Comparison of ENCODE assay signal across 8 cellular contexts in the genomic region with DNA sequence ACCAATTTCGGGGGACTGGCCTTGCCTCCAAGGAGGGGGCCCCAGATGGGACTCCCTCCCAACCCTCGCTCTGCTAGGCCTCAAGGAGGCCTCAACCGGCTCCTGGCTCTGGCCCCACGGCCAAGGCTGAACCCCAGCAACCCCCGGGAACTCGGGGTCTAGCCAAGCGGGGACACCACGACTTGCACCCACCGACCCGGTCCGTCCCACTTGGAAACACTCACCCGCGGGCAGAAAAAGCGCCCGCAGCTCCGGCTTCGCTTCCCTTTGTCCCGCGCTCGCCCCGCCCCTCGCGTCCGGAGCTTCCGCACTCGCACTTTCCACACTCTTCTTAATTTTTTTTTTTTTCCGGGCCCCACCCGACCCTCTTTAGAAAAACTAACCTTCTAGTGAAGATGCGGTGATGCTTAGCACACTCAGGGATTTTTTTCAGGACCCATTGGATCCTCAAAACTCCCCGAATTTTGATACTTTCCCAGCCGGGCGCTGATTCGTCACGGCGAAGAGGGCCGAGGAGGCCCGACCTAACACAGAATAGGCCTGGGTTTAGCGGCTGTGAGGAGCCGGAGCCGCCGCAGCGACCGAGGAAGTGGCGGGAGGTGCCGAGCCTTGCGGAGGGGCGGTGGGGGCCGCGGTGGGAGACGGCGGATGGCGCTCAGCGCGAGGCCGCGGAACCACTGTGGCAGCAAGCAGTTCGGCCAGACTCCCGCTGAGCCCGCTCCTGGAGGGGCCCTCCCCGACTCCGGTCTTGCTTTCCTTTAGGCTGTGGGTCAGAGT. TPM values are rescaled to one million over a fixed set of nuclear protein-coding genes. Genes with fewer than 3 reads are reported as not detected.
DNase-seq lines count a peak whose midpoint lies in the region; ATAC-seq and TF ChIP-seq lines count a peak whose summit lies in the region.

Gene SMARCE1 (minus strand): TSS at position 270 of the 777 bp plus-strand sequence. CDS start 2,016 bp downstream, outside the sequence.

- H3K4me1 ChIP-seq in right atrium auricular region, result peaks cover 0 to 24% of the 10 kb centered on the region in 2 donors
- H3K4me1 ChIP-seq in psoas muscle, result peaks cover 20% of the 10 kb centered on the region

- TF ChIP-seq CTCF in HFFc6 (IDR thresholded peaks at IDR 0.05), result no peak
- no peak for TF ChIP-seq CTCF in right atrium auricular region (IDR thresholded peaks at IDR 0.05)
- no peak for TF ChIP-seq CTCF in psoas muscle (IDR thresholded peaks at IDR 0.05)

- peaks cover 25% of the 10 kb centered on the region for H3K36me3 Mint-ChIP-seq in HFFc6 (ENCODE audit: low read depth)

- H3K4me1 Mint-ChIP-seq in HFFc6 (ENCODE audit: low read depth), result peaks cover 40% of the 10 kb centered on the region

- no peaks in the 10 kb centered on the region for H3K9me3 Mint-ChIP-seq in HFFc6

- no peaks in the 10 kb centered on the region for H3K9me3 ChIP-seq in right atrium auricular region
- no peaks in the 10 kb centered on the region for H3K9me3 ChIP-seq in psoas muscle

- intact Hi-C loops in T-helper 2 cell treated with Interferon-gamma antibody and Interleukin-4, amounts not matched to agents 100 ng/mL and 5 ng/mL, for 36 hours (cut with micrococcal nuclease), result loop anchor here (10.0 kb wide), 1 partner anchor 233 kb away; the partner anchor contains the start of gene TOP2A
- intact Hi-C loops in psoas muscle (cut with DNase I), result no loop called here

- H3K4me3 Mint-ChIP-seq in HFFc6, result peak within 1 kb of the TSS; percentile 95

- peak within 1 kb of the TSS; percentile 99 for H3K27ac Mint-ChIP-seq in HFFc6

- ATAC-seq in psoas muscle, result peak; percentile 81 to 89 (median 83)

- H3K36me3 ChIP-seq in right atrium auricular region, result peaks cover 6% of the 10 kb centered on the region
- H3K36me3 ChIP-seq in psoas muscle (ENCODE audit: insufficient read depth in 1 of 2, low read depth in 1 of 2), result peaks cover 0 to 29% of the 10 kb centered on the region in 2 donors

- peaks cover 6% of the 10 kb centered on the region for H3K27me3 Mint-ChIP-seq in HFFc6 (ENCODE audit: insufficient read depth)

- DNase-seq in G401 (ENCODE audit: low spot score) (peak; percentile 79), HFFc6 (peak; percentile 61), NCI-H1105 treated with DMSO at 0.1 percent for 48 hours (lab: John Stamatoyannopoulos, UW) (peak; percentile 60), right atrium auricular region (ENCODE audit: low spot score) (peak; percentile 72), psoas muscle (peak; percentile 77 to 87), ureter (ENCODE audit: low spot score) (peak; percentile 61)

- H3K4me3 ChIP-seq in right atrium auricular region (peak within 1 kb of the TSS; percentile 72 to 85), psoas muscle (peak within 1 kb of the TSS; percentile 95)

- H3K27ac ChIP-seq in angular gyrus (ENCODE audit: low read depth, low read length) (peak within 1 kb of the TSS; percentile 93), right atrium auricular region (peak within 1 kb of the TSS; percentile 96 to 98), psoas muscle (peak within 1 kb of the TSS; percentile 96)

- in situ Hi-C loops in G401 (cut with HindIII; ENCODE audit: low sequenced_read_pairs), result no loop called here

- H3K27me3 ChIP-seq in right atrium auricular region (no peaks in the 10 kb centered on the region), psoas muscle (ENCODE audit: insufficient read depth in 3 of 3, low read length in 2 of 3) (no peaks in the 10 kb centered on the region)

- 0% methylated on average over 58 to 61 of the region's 61 CpGs for WGBS in psoas muscle, 3 donors

RNA-seq across cellular contexts. Expression of gene SMARCE1, which starts in this region (rescaled TPM):
- total RNA-seq in G401 (2014; rRNA removed; shearing (Covaris generic)), result 39.0 and 48.6 TPM in 2 replicates
- 100 to 1,000 TPM; 114 to 148 (median 139) TPM for total RNA-seq in HFFc6 (2021; fragmentation: NEBNext Ultra II Directional; extraction: Animal tissue kit (Norgen Biotek cat#: 25700))
- 110 and 111 TPM in 2 replicates for total RNA-seq in T-helper 2 cell treated with Interferon-gamma antibody and Interleukin-4, amounts not matched to agents 100 ng/mL and 5 ng/mL, for 36 hours
- 10 to 100 TPM; 50.4 to 54.9 TPM for total RNA-seq in right atrium auricular region
- total RNA-seq in psoas muscle, result 10 to 100 TPM; 49.6 to 64.7 (median 61.6) TPM
- 10 to 100 TPM; 55.6 to 59.9 (median 55.9) TPM for polyA plus RNA-seq in psoas muscle
- 117 TPM for total RNA-seq in ureter

Comparison
In these comparisons a context has a peak if more than half of its experiments do, and no peak if none do; other contexts are left out.
1. Peak in every context shown above with its lines: DNase-seq, ATAC-seq, H3K4me3 ChIP-seq and H3K27ac ChIP-seq.